9 cellular contexts compared by ENCODE assay signal in the genomic region with DNA sequence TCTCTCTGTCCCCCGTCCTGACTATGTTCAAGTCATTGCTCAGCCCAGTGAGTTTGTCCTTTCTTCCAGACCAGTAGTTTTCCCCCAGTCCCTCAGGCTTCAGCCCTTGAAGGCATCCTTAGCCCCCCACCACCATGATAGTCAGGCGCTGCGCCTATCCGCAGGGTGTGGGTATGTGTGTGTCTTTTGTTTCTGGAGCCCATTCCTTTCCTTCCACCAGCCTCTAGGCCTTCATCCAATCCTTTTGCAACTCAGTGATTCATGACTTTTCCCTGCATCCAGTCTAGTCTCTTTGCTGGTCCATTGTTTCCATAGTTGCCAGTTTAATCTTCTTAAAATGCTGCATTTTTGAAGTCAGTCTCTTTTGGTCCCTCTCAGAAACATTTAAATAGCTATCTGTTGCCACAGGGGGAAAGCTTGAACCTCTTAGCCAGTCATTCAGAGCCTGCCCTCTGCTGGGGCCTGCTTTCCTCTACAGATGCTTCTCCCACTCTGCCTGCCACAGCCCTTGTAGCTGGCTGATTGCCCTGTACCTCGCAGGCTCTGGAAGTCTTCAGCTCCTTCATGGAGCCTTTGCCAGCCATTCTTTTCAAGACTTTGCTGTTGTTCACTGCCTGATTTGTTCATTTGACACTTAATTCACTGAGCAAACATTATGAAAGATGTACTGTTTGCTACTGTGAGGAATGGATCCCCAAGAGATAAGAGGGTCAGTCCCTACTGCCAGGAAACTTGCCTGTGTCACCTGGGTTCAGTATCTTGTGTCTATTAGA. TPM values are rescaled to one million over a fixed set of nuclear protein-coding genes. Genes with fewer than 3 reads are reported as not detected.
A peak's percentile ranks its signal among the peaks of the same experiment; 100 is the strongest.
DNase-seq lines count a peak whose midpoint lies in the region; ATAC-seq and TF ChIP-seq lines count a peak whose summit lies in the region.
"Had no signal": no experiment of that assay in that cellular context is flagged by ENCODE, and none has a peak within 500 bp of the region (broad histone marks: within the 10 kb centered on the region; RNA-seq: fewer than 3 reads in every experiment).

No MANE protein-coding gene starts in this region.

- H3K9me3 Mint-ChIP-seq in osteocyte (ENCODE audit: unreplicated experiment) = no peaks in the 10 kb centered on the region

- peak overlapping the region; percentile 74 for H3K27ac Mint-ChIP-seq in osteocyte (ENCODE audit: unreplicated experiment)

- H3K4me3 ChIP-seq in thyroid gland (replicated peaks in 1 of 3) = no peak overlapping the region
- H3K4me3 ChIP-seq: skin epidermis had no signal

- TF ChIP-seq CTCF in osteocyte (IDR thresholded peaks at IDR 0.05) (peak; percentile 90), thyroid gland (IDR thresholded peaks at IDR 0.05) (peak in 5 of 6 experiments; percentile 21 to 87 (median 71))

- no peaks in the 10 kb centered on the region for H3K9me3 ChIP-seq in thyroid gland

- no peaks in the 10 kb centered on the region for H3K27me3 ChIP-seq in thyroid gland

- WGBS in thyroid gland, 2 donors = 56 to 60% methylated on average over 5 of the region's 5 CpGs

- peak; percentile 82 for ATAC-seq in GM21526 (IDR thresholded peaks at IDR 0.05; ENCODE audit: low FRiP score, unreplicated experiment)

- peak overlapping the region; percentile 2 for H3K4me3 Mint-ChIP-seq in osteocyte (ENCODE audit: unreplicated experiment)

- H3K27ac ChIP-seq in thyroid gland = no peak overlapping the region

- H3K27me3 Mint-ChIP-seq in osteocyte (ENCODE audit: unreplicated experiment) = no peaks in the 10 kb centered on the region

- H3K36me3 ChIP-seq in thyroid gland = peaks cover 0 to 3% of the 10 kb centered on the region in 2 donors

- DNase-seq in DMS79 treated with DMSO at 0.1 percent for 48 hours (lab: John Stamatoyannopoulos, UW) = peak; percentile 29
- DNase-seq in HuH-7.5 (ENCODE audit: low spot score) = peak; percentile 11
- DNase-seq in RPMI8226 = peak; percentile 83
- DNase-seq in activated naive CD4-positive, alpha-beta T cell treated with Interleukin-2 at 50 U/mL for 16 hours = peak; percentile 59
- peak; percentile 51 for DNase-seq in germinal center (ENCODE audit: low spot score)
- peak; percentile 90 for DNase-seq in osteocyte (ENCODE audit: extremely low spot score, unreplicated experiment)
- peak; percentile 89 for DNase-seq in thyroid gland

- peaks cover 21 to 27% of the 10 kb centered on the region in 2 donors for H3K4me1 ChIP-seq in thyroid gland

- TF ChIP-seq POLR2A in thyroid gland (IDR thresholded peaks at IDR 0.05) = no peak

- intact Hi-C loops in thyroid gland (cut with DNase I) = loop anchor here (5.0 to 10.0 kb wide), 4 partner anchors 56 to 457 kb away; a partner anchor contains a TSS

- H3K4me1 Mint-ChIP-seq in osteocyte (ENCODE audit: unreplicated experiment) = peaks cover 52% of the 10 kb centered on the region

- H3K36me3 Mint-ChIP-seq in osteocyte (ENCODE audit: unreplicated experiment) = peaks cover 15% of the 10 kb centered on the region

RNA-seq across cellular contexts. Expression of a gene that starts 55.9 kb away (rescaled TPM):
- 4.6 TPM in 2 replicates for total RNA-seq in osteocyte
- 1 to 10 TPM; 4.2 to 8.2 (median 7.1) TPM for total RNA-seq in thyroid gland

RNA-seq across cellular contexts. Expression of a gene that starts 57.3 kb away (rescaled TPM):
- total RNA-seq in osteocyte (9.6 and 11.1 TPM in 2 replicates), thyroid gland (10 to 100 TPM in 3 of 4 donors, 1 to 10 TPM in 1; 10.0 to 14.7 (median 11.4) TPM)

Comparison
In these comparisons a context has a peak if more than half of its experiments do, and no peak if none do; other contexts are left out.
1. DNase-seq: peak in every context shown above with its lines; median percentile 90 in osteocyte; 89 in thyroid gland; 83 in RPMI8226; 59 in activated naive CD4-positive, alpha-beta T cell treated with Interleukin-2 at 50 U/mL for 16 hours; 51 in germinal center; 29 in DMS79 treated with DMSO at 0.1 percent for 48 hours; 11 in HuH-7.5.